ENCODE assay signal across 14 cellular contexts in the genomic region with DNA sequence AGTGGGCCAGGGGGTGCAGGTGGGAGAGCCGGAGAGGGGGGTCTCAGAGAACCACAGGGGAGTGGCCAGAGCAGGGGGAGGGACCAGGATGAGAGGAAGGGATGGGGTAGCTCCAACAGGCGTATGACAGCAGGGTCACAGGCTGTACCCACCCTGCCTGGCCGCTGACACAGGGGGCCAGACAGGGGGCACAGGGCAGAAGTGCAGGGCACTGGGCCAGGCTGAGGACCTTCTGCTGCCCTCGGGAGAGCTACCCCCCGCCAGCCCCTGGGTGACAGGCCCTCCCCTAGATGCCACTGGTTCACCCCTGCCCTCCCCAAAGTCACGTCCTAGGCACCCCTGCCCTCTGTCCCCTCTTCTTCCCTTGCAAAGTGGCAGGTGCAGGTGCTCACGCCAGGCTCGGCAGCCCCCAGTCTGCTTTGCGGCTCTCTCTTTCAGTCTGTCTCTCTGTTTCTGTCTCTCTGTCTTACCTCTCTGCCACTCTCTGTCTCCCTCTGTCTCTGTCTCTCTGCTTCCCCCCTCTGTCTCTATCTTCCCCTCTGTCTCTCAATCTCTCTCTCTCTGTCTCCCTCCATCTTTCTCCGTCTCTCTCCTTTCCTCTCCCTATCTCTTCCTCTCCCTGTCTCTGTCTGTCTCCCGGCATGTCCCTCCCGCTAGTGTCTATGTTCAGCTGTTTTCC. TPM values are rescaled to one million over a fixed set of nuclear protein-coding genes. Genes with fewer than 3 reads are reported as not detected.
DNase-seq lines count a peak whose midpoint lies in the region; ATAC-seq and TF ChIP-seq lines count a peak whose summit lies in the region.
"Had no signal": no experiment of that assay in that cellular context is flagged by ENCODE, and none has a peak within 500 bp of the region (broad histone marks: within the 10 kb centered on the region; RNA-seq: fewer than 3 reads in every experiment).

No MANE protein-coding gene starts in this region.

- BruUV-seq in MCF 10A (replicated peaks; lab: Mats Ljungman, UMichigan) = no TSS peak

- no peak overlapping the region for H3K4me3 Mint-ChIP-seq in MCF 10A (ENCODE audit: unreplicated experiment)
- no peak overlapping the region for H3K4me3 Mint-ChIP-seq in memory B cell
- H3K4me3 Mint-ChIP-seq in stimulated activated naive CD8-positive, alpha-beta T cell treated with anti-CD3 and anti-CD28 coated beads, Interleukin-15, amount 100 ng/mL, for 72 hours = no peak overlapping the region

- TF ChIP-seq CTCF in breast epithelium (IDR thresholded peaks at IDR 0.05) (no peak), MCF 10A (IDR thresholded peaks at IDR 0.05; ENCODE audit: unreplicated experiment) (no peak)

- CTCF ChIA-PET in MCF 10A (lab: Yijun Ruan, JAX) = interaction anchor here (0.6 kb wide), 1 partner anchor 109 kb away, joined by 3 read pairs; no protein-coding TSS in a partner anchor

- intact Hi-C loops in breast epithelium (cut with DNase I; ENCODE audit: low total_unique reads) (no loop called here), MCF 10A (cut with micrococcal nuclease) (no loop called here)

- H3K36me3 ChIP-seq in breast epithelium = no peaks in the 10 kb centered on the region
- H3K36me3 ChIP-seq: pancreas had no signal

- H3K27ac ChIP-seq in breast epithelium = no peak overlapping the region
- H3K27ac ChIP-seq: pancreas had no signal

- no peak overlapping the region for H3K4me3 ChIP-seq in breast epithelium
- H3K4me3 ChIP-seq: lung, pancreas had no signal

- no peaks in the 10 kb centered on the region for H3K27me3 ChIP-seq in breast epithelium
- H3K27me3 ChIP-seq: pancreas had no signal

- H3K27ac Mint-ChIP-seq in MCF 10A (ENCODE audit: low read depth, unreplicated experiment) (no peak overlapping the region), memory B cell (no peak overlapping the region)
- H3K27ac Mint-ChIP-seq in stimulated activated naive CD8-positive, alpha-beta T cell treated with anti-CD3 and anti-CD28 coated beads, Interleukin-15, amount 100 ng/mL, for 72 hours = peak overlapping the region in 1 of 2 donors; percentile 81

- no peak for TF ChIP-seq POLR2A in breast epithelium (IDR thresholded peaks at IDR 0.05)

- H3K4me1 Mint-ChIP-seq in MCF 10A (ENCODE audit: insufficient read depth, unreplicated experiment) = peaks cover 12% of the 10 kb centered on the region
- peaks cover 4% of the 10 kb centered on the region for H3K4me1 Mint-ChIP-seq in memory B cell
- peaks cover 21% of the 10 kb centered on the region for H3K4me1 Mint-ChIP-seq in stimulated activated naive CD8-positive, alpha-beta T cell treated with anti-CD3 and anti-CD28 coated beads, Interleukin-15, amount 100 ng/mL, for 72 hours

- H3K9me3 Mint-ChIP-seq in MCF 10A (ENCODE audit: unreplicated experiment) = no peaks in the 10 kb centered on the region
- H3K9me3 Mint-ChIP-seq in memory B cell = no peaks in the 10 kb centered on the region
- no peaks in the 10 kb centered on the region for H3K9me3 Mint-ChIP-seq in stimulated activated naive CD8-positive, alpha-beta T cell treated with anti-CD3 and anti-CD28 coated beads, Interleukin-15, amount 100 ng/mL, for 72 hours

- no peaks in the 10 kb centered on the region for H3K36me3 Mint-ChIP-seq in MCF 10A (ENCODE audit: insufficient read depth, unreplicated experiment)
- no peaks in the 10 kb centered on the region for H3K36me3 Mint-ChIP-seq in memory B cell

- DNase-seq in breast epithelium (ENCODE audit: low spot score in 2 of 2) (peak; percentile 8 to 25), MCF 10A (ENCODE audit: unreplicated experiment) (no peak), memory B cell (ENCODE audit: low spot score in 2 of 2) (no peak), NCI-H2081 (lab: John Stamatoyannopoulos, UW) (no peak), MV-4-11 (lab: John Stamatoyannopoulos, UW) (no peak), SW480 (ENCODE audit: low spot score) (no peak)
- DNase-seq in activated CD8-positive, alpha-beta memory T cell treated with anti-CD3 and anti-CD28 coated beads, Interleukin-2, amount 50 U/mL, for 4 hours = peak; percentile 8
- peak in 1 of 2 donors; percentile 12 for DNase-seq in stimulated activated naive CD8-positive, alpha-beta T cell treated with anti-CD3 and anti-CD28 coated beads, Interleukin-15, amount 100 ng/mL, for 72 hours
- DNase-seq: caudate nucleus, DMS79 treated with DMSO at 0.1 percent for 48 hours, NCI-H1417, NCI-H226 had no signal

- H3K9me3 ChIP-seq in breast epithelium = no peaks in the 10 kb centered on the region
- H3K9me3 ChIP-seq: pancreas had no signal

- H3K4me1 ChIP-seq in breast epithelium = peaks cover 3 to 6% of the 10 kb centered on the region in 2 donors
- H3K4me1 ChIP-seq: pancreas had no signal

- ATAC-seq in memory B cell (ENCODE audit: low read depth) = peak; percentile 19
- peak; percentile 4 for ATAC-seq in stimulated activated naive CD8-positive, alpha-beta T cell treated with anti-CD3 and anti-CD28 coated beads, Interleukin-15, amount 100 ng/mL, for 72 hours
- ATAC-seq: pancreas had no signal

- POLR2A ChIA-PET in MCF 10A (lab: Yijun Ruan, JAX) = no interaction called here

- H3K27me3 Mint-ChIP-seq in MCF 10A (ENCODE audit: insufficient read depth, unreplicated experiment) (peaks cover 13% of the 10 kb centered on the region), memory B cell (peaks cover 6% of the 10 kb centered on the region)
- H3K27me3 Mint-ChIP-seq in stimulated activated naive CD8-positive, alpha-beta T cell treated with anti-CD3 and anti-CD28 coated beads, Interleukin-15, amount 100 ng/mL, for 72 hours = no peaks in the 10 kb centered on the region

RNA-seq across cellular contexts. Expression of gene WNT9A, which starts 48.5 kb away (rescaled TPM):
- total RNA-seq in breast epithelium (1 to 10 TPM; 1.1 to 2.5 (median 1.3) TPM), MCF 10A (2022) (2.6 and 6.6 TPM in 2 replicates)

Comparison
In these comparisons a context has a peak if more than half of its experiments do, and no peak if none do; other contexts are left out.
1. DNase-seq: peak in breast epithelium (2 of 2) and activated CD8-positive, alpha-beta memory T cell treated with anti-CD3 and anti-CD28 coated beads, Interleukin-2, amount 50 U/mL, for 4 hours (single experiment); none in MCF 10A (single experiment), memory B cell (0 of 2), NCI-H2081 (0 of 2), MV-4-11 (single experiment) and SW480 (single experiment).